ENCODE assay signal across 12 cellular contexts in genomic region chr11:32438883-32439487, GRCh38. TPM values are rescaled to one million over a fixed set of nuclear protein-coding genes. Genes with fewer than 3 reads are reported as not detected.
DNase-seq lines count a peak whose midpoint lies in the region; ATAC-seq and TF ChIP-seq lines count a peak whose summit lies in the region.
"Had no signal": no experiment of that assay in that cellular context is flagged by ENCODE, and none has a peak within 500 bp of the region (broad histone marks: within the 10 kb centered on the region; RNA-seq: fewer than 3 reads in every experiment).

No MANE protein-coding gene starts in this region.

- DNase-seq in left ventricle myocardium inferior (no peak), Right ventricle myocardium inferior (ENCODE audit: missing footprints) (no peak), myocyte (ENCODE audit: low read depth) (peak; percentile 77), G401 (ENCODE audit: low spot score) (no peak), AML-193 (lab: John Stamatoyannopoulos, UW) (no peak)
- DNase-seq in effector memory CD4-positive, alpha-beta T cell: no peak
- DNase-seq in activated CD8-positive, alpha-beta T cell treated with anti-CD3 and anti-CD28 coated beads, Interleukin-2, amount 10 ng/mL, durations not matched to agents 7 days and 5 days: no peak
- DNase-seq: effector CD4-positive, alpha-beta T cell; head of caudate nucleus; midbrain; NCI-H345 had no signal

- POLR2A ChIA-PET in activated CD8-positive, alpha-beta T cell treated with anti-CD3 and anti-CD28 coated beads, Interleukin-2, amount 10 ng/mL, durations not matched to agents 7 days and 5 days (lab: Charles Lee): no interaction called here

- intact Hi-C loops in left ventricle myocardium inferior (cut with micrococcal nuclease): no loop called here
- intact Hi-C loops in Right ventricle myocardium inferior (cut with DNase I): loop anchor here (5.0 to 10.0 kb wide), 2 partner anchors 52 to 146 kb away; partner anchors contain the start of gene EIF3M

- peak overlapping the region; percentile 45 for H3K4me3 ChIP-seq in left ventricle myocardium inferior
- peak overlapping the region; percentile 3 for H3K4me3 ChIP-seq in effector memory CD4-positive, alpha-beta T cell (ENCODE audit: insufficient read depth, low read depth, low read length, poor library complexity, severe bottlenecking)

- peaks cover 100% of the 10 kb centered on the region for H3K27me3 ChIP-seq in left ventricle myocardium inferior (ENCODE audit: low read depth)
- peaks cover 60% of the 10 kb centered on the region for H3K27me3 ChIP-seq in effector memory CD4-positive, alpha-beta T cell (replicated peaks; ENCODE audit: control insufficient read depth, insufficient read depth, low read length, poor library complexity, severe bottlenecking)

- peaks cover 18% of the 10 kb centered on the region for H3K4me1 Mint-ChIP-seq in activated CD8-positive, alpha-beta T cell treated with anti-CD3 and anti-CD28 coated beads, Interleukin-2, amount 10 ng/mL, durations not matched to agents 7 days and 5 days (ENCODE audit: low read depth)

- H3K4me3 Mint-ChIP-seq in activated CD8-positive, alpha-beta T cell treated with anti-CD3 and anti-CD28 coated beads, Interleukin-2, amount 10 ng/mL, durations not matched to agents 7 days and 5 days: no peak overlapping the region

- no peaks in the 10 kb centered on the region for H3K36me3 ChIP-seq in left ventricle myocardium inferior
- no peaks in the 10 kb centered on the region for H3K36me3 ChIP-seq in effector memory CD4-positive, alpha-beta T cell (ENCODE audit: control insufficient read depth, insufficient read depth, low read length)

- H3K4me1 ChIP-seq in left ventricle myocardium inferior: peaks cover 57% of the 10 kb centered on the region
- peaks cover 43% of the 10 kb centered on the region for H3K4me1 ChIP-seq in effector memory CD4-positive, alpha-beta T cell (ENCODE audit: control insufficient read depth, insufficient read depth, low read length, poor library complexity, severe bottlenecking)

- no peak overlapping the region for H3K27ac ChIP-seq in left ventricle myocardium inferior (replicated peaks)
- H3K27ac ChIP-seq in effector memory CD4-positive, alpha-beta T cell (ENCODE audit: insufficient read depth, low read length, poor library complexity, severe bottlenecking): no peak overlapping the region

- TF ChIP-seq CTCF in left ventricle myocardium inferior (IDR thresholded peaks at IDR 0.05; ENCODE audit: borderline replicate concordance): no peak

- H3K27ac Mint-ChIP-seq in activated CD8-positive, alpha-beta T cell treated with anti-CD3 and anti-CD28 coated beads, Interleukin-2, amount 10 ng/mL, durations not matched to agents 7 days and 5 days: no peak overlapping the region

- no peaks in the 10 kb centered on the region for H3K9me3 ChIP-seq in left ventricle myocardium inferior (replicated peaks)
- no peaks in the 10 kb centered on the region for H3K9me3 ChIP-seq in effector memory CD4-positive, alpha-beta T cell (ENCODE audit: control insufficient read depth, low read length)

- peaks cover 78% of the 10 kb centered on the region for H3K27me3 Mint-ChIP-seq in activated CD8-positive, alpha-beta T cell treated with anti-CD3 and anti-CD28 coated beads, Interleukin-2, amount 10 ng/mL, durations not matched to agents 7 days and 5 days (ENCODE audit: low read depth)

- CTCF ChIA-PET in activated CD8-positive, alpha-beta T cell treated with anti-CD3 and anti-CD28 coated beads, Interleukin-2, amount 10 ng/mL, durations not matched to agents 7 days and 5 days (lab: Charles Lee): no interaction called here

- in situ Hi-C loops in G401 (cut with HindIII; ENCODE audit: low sequenced_read_pairs): no loop called here

- ATAC-seq in Right ventricle myocardium inferior: no peak
- no peak for ATAC-seq in activated CD8-positive, alpha-beta T cell treated with anti-CD3 and anti-CD28 coated beads, Interleukin-2, amount 10 ng/mL, durations not matched to agents 7 days and 5 days
- ATAC-seq in GM18498 (IDR thresholded peaks at IDR 0.05; ENCODE audit: unreplicated experiment): no peak

- H3K9me3 Mint-ChIP-seq in activated CD8-positive, alpha-beta T cell treated with anti-CD3 and anti-CD28 coated beads, Interleukin-2, amount 10 ng/mL, durations not matched to agents 7 days and 5 days (ENCODE audit: insufficient read depth): no peaks in the 10 kb centered on the region

- H3K36me3 Mint-ChIP-seq in activated CD8-positive, alpha-beta T cell treated with anti-CD3 and anti-CD28 coated beads, Interleukin-2, amount 10 ng/mL, durations not matched to agents 7 days and 5 days (ENCODE audit: low read depth): peaks cover 5% of the 10 kb centered on the region

RNA-seq across cellular contexts. Expression of gene WT1, which starts 3.6 kb away (rescaled TPM):
- total RNA-seq in left ventricle myocardium inferior (2.0 TPM), Right ventricle myocardium inferior (3.1 TPM), myocyte (not detected in 2 replicates)
- not detected for polyA plus RNA-seq in myocyte (2012)
- total RNA-seq in activated CD8-positive, alpha-beta T cell treated with anti-CD3 and anti-CD28 coated beads, Interleukin-2, amount 10 ng/mL, durations not matched to agents 7 days and 5 days: not detected
- total RNA-seq in G401 (2014; rRNA removed; shearing (Covaris generic)): not detected in 2 replicates
